ENCODE assay signal across 18 cellular contexts in the genomic region with DNA sequence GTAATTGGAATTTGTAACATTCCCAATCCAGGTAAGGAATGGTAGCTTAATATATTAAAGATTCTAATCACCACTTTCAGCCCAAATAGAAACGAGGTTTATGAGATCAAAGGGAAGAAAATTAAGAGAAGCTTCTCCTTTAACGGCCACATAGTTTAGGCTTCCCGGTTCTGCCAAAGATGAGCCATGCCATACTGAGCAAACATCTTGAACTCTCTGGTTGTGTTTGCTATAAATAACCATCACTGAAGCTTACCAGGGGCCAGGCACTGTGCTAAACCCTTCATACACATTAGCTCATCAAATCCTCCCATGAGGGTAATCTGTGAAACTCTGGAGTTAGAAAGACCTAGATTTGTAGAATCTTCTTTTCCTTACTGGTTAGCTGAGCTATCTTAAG. TPM values are rescaled to one million over a fixed set of nuclear protein-coding genes. Genes with fewer than 3 reads are reported as not detected.
"Had no signal": no experiment of that assay in that cellular context is flagged by ENCODE, and none has a peak within 500 bp of the region (broad histone marks: within the 10 kb centered on the region; RNA-seq: fewer than 3 reads in every experiment).

No MANE protein-coding gene starts in this region.

- H3K9me3 ChIP-seq: pancreas had no signal

- H3K36me3 Mint-ChIP-seq: activated naive CD8-positive, alpha-beta T cell treated with anti-CD3 and anti-CD28 coated beads for 36 hours; stimulated activated naive B cell treated with anti-CD40 and anti-IgM and Interleukin-4, amounts not matched to agents 10 μg/mL and 1 μg/mL and 100 μg/mL, for 72 hours had no signal

- H3K36me3 ChIP-seq: pancreas had no signal

- DNase-seq: activated CD4-positive, alpha-beta T cell treated with anti-CD3 and anti-CD28 coated beads, Interleukin-2, amount 10 ng/mL, durations not matched to agents 24 days and 14 days; activated CD4-positive, CD25-positive, alpha-beta regulatory T cell; activated CD8-positive, alpha-beta memory T cell treated with anti-CD3 and anti-CD28 coated beads, Interleukin-2, amount 50 U/mL, for 48 hours; activated gamma-delta T cell treated with Interleukin-2 at 50 U/mL for 16 hours; activated naive CD8-positive, alpha-beta T cell treated with anti-CD3 and anti-CD28 coated beads for 36 hours; activated T-cell treated with anti-CD3 and anti-CD28 coated beads, Interleukin-2, amount 50 U/mL, for 72 hours; cerebellar nuclear complex; dermis blood vessel endothelial cell; endodermal cell; glutamatergic neuron; hypothalamus; mesendoderm; pancreas; stimulated activated CD4-positive, alpha-beta T cell treated with anti-CD3 and anti-CD28 coated beads, Interleukin-15, amount 100 ng/mL, for 24 hours; stimulated activated CD4-positive, alpha-beta T cell treated with anti-CD3 and anti-CD28 coated beads, Interleukin-4, amount 100 ng/mL, for 1 hour; stimulated activated naive B cell treated with anti-CD40 and anti-IgM and Interleukin-4, amounts not matched to agents 10 μg/mL and 1 μg/mL and 100 μg/mL, for 72 hours had no signal

- H3K27ac Mint-ChIP-seq: activated CD4-positive, alpha-beta T cell treated with anti-CD3 and anti-CD28 coated beads, Interleukin-2, amount 10 ng/mL, durations not matched to agents 24 days and 14 days; activated naive CD8-positive, alpha-beta T cell treated with anti-CD3 and anti-CD28 coated beads for 36 hours; activated T-cell treated with anti-CD3 and anti-CD28 coated beads, Interleukin-2, amount 50 U/mL, for 72 hours; endodermal cell; stimulated activated naive B cell treated with anti-CD40 and anti-IgM and Interleukin-4, amounts not matched to agents 10 μg/mL and 1 μg/mL and 100 μg/mL, for 72 hours had no signal

- ATAC-seq: activated T-cell treated with anti-CD3 and anti-CD28 coated beads, Interleukin-2, amount 50 U/mL, for 72 hours; esophagus mucosa; pancreas; stimulated activated naive B cell treated with anti-CD40 and anti-IgM and Interleukin-4, amounts not matched to agents 10 μg/mL and 1 μg/mL and 100 μg/mL, for 72 hours had no signal

- H3K4me3 ChIP-seq: pancreas had no signal

- H3K27ac ChIP-seq: pancreas had no signal

- H3K4me3 Mint-ChIP-seq: activated CD4-positive, alpha-beta T cell treated with anti-CD3 and anti-CD28 coated beads, Interleukin-2, amount 10 ng/mL, durations not matched to agents 24 days and 14 days; activated naive CD8-positive, alpha-beta T cell treated with anti-CD3 and anti-CD28 coated beads for 36 hours; activated T-cell treated with anti-CD3 and anti-CD28 coated beads, Interleukin-2, amount 50 U/mL, for 72 hours; endodermal cell; neural crest cell; stimulated activated naive B cell treated with anti-CD40 and anti-IgM and Interleukin-4, amounts not matched to agents 10 μg/mL and 1 μg/mL and 100 μg/mL, for 72 hours had no signal

- H3K9me3 Mint-ChIP-seq: activated CD4-positive, alpha-beta T cell treated with anti-CD3 and anti-CD28 coated beads, Interleukin-2, amount 10 ng/mL, durations not matched to agents 24 days and 14 days; activated naive CD8-positive, alpha-beta T cell treated with anti-CD3 and anti-CD28 coated beads for 36 hours; activated T-cell treated with anti-CD3 and anti-CD28 coated beads, Interleukin-2, amount 50 U/mL, for 72 hours; endodermal cell; neural crest cell; stimulated activated naive B cell treated with anti-CD40 and anti-IgM and Interleukin-4, amounts not matched to agents 10 μg/mL and 1 μg/mL and 100 μg/mL, for 72 hours had no signal

RNA-seq across cellular contexts. Expression of gene MYH11, which starts 2.8 kb away (rescaled TPM):
- total RNA-seq: activated CD4-positive, alpha-beta T cell treated with anti-CD3 and anti-CD28 coated beads, Interleukin-2, amount 10 ng/mL, durations not matched to agents 24 days and 14 days; activated naive CD8-positive, alpha-beta T cell treated with anti-CD3 and anti-CD28 coated beads for 36 hours; activated T-cell treated with anti-CD3 and anti-CD28 coated beads, Interleukin-2, amount 50 U/mL, for 72 hours; dermis blood vessel endothelial cell had no signal
